In genomic region chr1:1980467-1981141, GRCh38 we compare ENCODE assay signal across 1 cellular context.
TF ChIP-seq lines count a peak whose summit lies in the region.

No MANE protein-coding gene starts in this region.

TF ChIP-seq in H1, 55 proteins besides CTCF, POLR2A, EP300 and RAD21:
- no peak for TF ChIP-seq CTBP2 (IDR thresholded peaks at IDR 0.05; ENCODE audit: borderline replicate concordance, insufficient read depth, insufficient read length, low read length)
- TF ChIP-seq SIX5 (IDR thresholded peaks at IDR 0.05; ENCODE audit: low read depth, low read length), result no peak
- no peak for TF ChIP-seq USF2 (IDR thresholded peaks at IDR 0.05; ENCODE audit: low read length)
- TF ChIP-seq TEAD4 (IDR thresholded peaks at IDR 0.05; ENCODE audit: low read depth, low read length), result no peak
- TF ChIP-seq BRCA1 (IDR thresholded peaks at IDR 0.05; ENCODE audit: low read depth, low read length), result no peak
- no peak for TF ChIP-seq POU5F1 (IDR thresholded peaks at IDR 0.05; ENCODE audit: low read depth, low read length)
- TF ChIP-seq ATF3 (IDR thresholded peaks at IDR 0.05; ENCODE audit: insufficient read depth, low read depth, low read length), result no peak
- TF ChIP-seq SP1 (IDR thresholded peaks at IDR 0.05; ENCODE audit: low read depth, low read length), result no peak
- TF ChIP-seq CBX8 (IDR thresholded peaks at IDR 0.05; ENCODE audit: borderline replicate concordance, low read depth, low read length), result no peak
- no peak for TF ChIP-seq HDAC2 (IDR thresholded peaks at IDR 0.05; ENCODE audit: borderline replicate concordance in 1 of 2, low read depth in 2 of 2, low read length in 2 of 2)
- TF ChIP-seq TAF7 (optimal IDR thresholded peaks at IDR 0.05; ENCODE audit: borderline replicate concordance, low read depth, low read length), result no peak
